In the genomic region with DNA sequence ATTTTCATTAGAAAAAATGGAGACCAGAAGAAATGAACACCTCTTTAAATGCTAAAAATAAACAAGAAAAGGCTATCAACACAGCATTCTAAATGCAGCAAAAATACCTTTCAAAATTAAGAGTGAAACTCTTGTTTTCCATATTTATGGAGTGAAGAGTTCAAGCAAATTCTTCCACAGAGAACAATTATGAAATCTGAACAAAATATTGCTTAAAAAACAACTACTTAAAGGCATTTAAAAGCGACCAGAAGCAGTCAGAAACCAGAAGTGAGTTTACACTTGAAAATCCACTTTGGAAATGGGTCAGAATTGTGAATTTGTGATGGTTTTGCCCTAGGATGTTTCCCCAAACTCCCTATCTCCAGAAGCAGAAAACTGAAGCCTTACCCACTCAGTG, we compare ENCODE assay signal across 24 cellular contexts.
"Had no signal": no experiment of that assay in that cellular context is flagged by ENCODE, and none has a peak within 500 bp of the region (broad histone marks: within the 10 kb centered on the region; RNA-seq: fewer than 3 reads in every experiment).

No MANE protein-coding gene starts in this region.

- H3K4me1 ChIP-seq: colonic mucosa, esophagus muscularis mucosa, esophagus squamous epithelium, gastrocnemius medialis, gastroesophageal sphincter, heart left ventricle, heart right ventricle had no signal

- H3K27me3 ChIP-seq: colonic mucosa, dorsolateral prefrontal cortex, esophagus muscularis mucosa, esophagus squamous epithelium, foreskin keratinocyte, gastrocnemius medialis, gastroesophageal sphincter, hepatocyte had no signal

- ATAC-seq: effector memory CD8-positive, alpha-beta T cell; esophagus mucosa; foreskin keratinocyte; gastrocnemius medialis; gastroesophageal sphincter; heart left ventricle; heart right ventricle had no signal

- H3K9me3 ChIP-seq: colonic mucosa, esophagus muscularis mucosa, esophagus squamous epithelium, gastrocnemius medialis, gastroesophageal sphincter had no signal

- DNase-seq: colonic mucosa; cortex of kidney; dermis blood vessel endothelial cell; dorsolateral prefrontal cortex; effector CD4-positive, alpha-beta T cell; effector CD8-positive, alpha-beta T cell; effector memory CD4-positive, alpha-beta T cell; effector memory CD8-positive, alpha-beta T cell; endodermal cell; erythroblast; esophagus squamous epithelium; foreskin fibroblast; foreskin keratinocyte; foreskin melanocyte; gastrocnemius medialis; glutamatergic neuron; head of caudate nucleus; heart left ventricle; heart right ventricle had no signal

- H3K4me3 ChIP-seq: colonic mucosa, coronary artery, dorsolateral prefrontal cortex, esophagus muscularis mucosa, esophagus squamous epithelium, gastrocnemius medialis, gastroesophageal sphincter, heart left ventricle, heart right ventricle, hepatocyte had no signal

- H3K36me3 ChIP-seq: colonic mucosa, esophagus muscularis mucosa, esophagus squamous epithelium, gastrocnemius medialis, gastroesophageal sphincter, heart left ventricle, heart right ventricle had no signal
